ENCODE assay signal across 12 cellular contexts in the genomic region with DNA sequence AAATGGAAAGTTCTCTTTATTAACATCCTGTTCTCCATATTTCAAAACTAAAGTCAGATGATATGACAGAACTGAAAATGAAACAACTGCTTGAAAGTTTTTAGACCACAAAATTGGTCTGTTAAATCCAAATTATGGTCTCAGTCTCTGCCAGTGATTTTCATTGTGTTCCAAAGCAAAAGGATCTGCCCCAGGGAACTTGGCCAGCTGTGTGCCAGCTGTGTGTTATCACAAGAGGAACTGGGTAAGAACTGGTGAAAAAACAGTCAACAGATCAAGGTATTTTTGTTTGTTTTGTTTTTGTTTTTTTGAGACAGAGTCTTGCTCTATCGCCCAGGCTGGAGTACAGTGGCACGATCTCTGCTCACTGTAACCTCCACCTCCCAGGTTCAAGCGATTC.
DNase-seq lines count a peak whose midpoint lies in the region; ATAC-seq and TF ChIP-seq lines count a peak whose summit lies in the region.
"Had no signal": no experiment of that assay in that cellular context is flagged by ENCODE, and none has a peak within 500 bp of the region (broad histone marks: within the 10 kb centered on the region; RNA-seq: fewer than 3 reads in every experiment).

No MANE protein-coding gene starts in this region.

- peak; percentile 65 for ATAC-seq in GM19372 (IDR thresholded peaks at IDR 0.05; ENCODE audit: low read depth, unreplicated experiment)
- peak; percentile 43 for ATAC-seq in HG02885 (IDR thresholded peaks at IDR 0.05; ENCODE audit: poor library complexity, unreplicated experiment)
- peak; percentile 68 for ATAC-seq in HG03571 (IDR thresholded peaks at IDR 0.05; ENCODE audit: unreplicated experiment)
- ATAC-seq in aorta (ENCODE audit: low FRiP score): no peak
- ATAC-seq: Panc1 had no signal

- H3K36me3 ChIP-seq in aorta (ENCODE audit: control insufficient read depth in 1 of 2, insufficient read depth in 2 of 2, low read length in 1 of 2) (no peaks in the 10 kb centered on the region), left ventricle myocardium inferior (no peaks in the 10 kb centered on the region)
- H3K36me3 ChIP-seq: upper lobe of left lung had no signal

- WGBS in aorta, 2 donors: 85 to 96% methylated on average over 3 of the region's 3 CpGs

- peaks cover 0 to 4% (median 0%) of the 10 kb centered on the region in 3 donors for H3K36me3 Mint-ChIP-seq in immature natural killer cell

- H3K4me3 ChIP-seq in aorta (ENCODE audit: low read length in 2 of 2) (no peak overlapping the region), left ventricle myocardium inferior (no peak overlapping the region)
- H3K4me3 ChIP-seq: upper lobe of left lung had no signal

- TF ChIP-seq CTCF in GM10266 (IDR thresholded peaks at IDR 0.05; ENCODE audit: control insufficient read depth, insufficient read depth, low read depth, missing control alignments) (no peak), left ventricle myocardium inferior (IDR thresholded peaks at IDR 0.05; ENCODE audit: borderline replicate concordance) (no peak)

- H3K4me1 Mint-ChIP-seq in immature natural killer cell: no peaks in the 10 kb centered on the region

- no peak overlapping the region for H3K27ac Mint-ChIP-seq in immature natural killer cell

- H3K9me3 ChIP-seq in aorta (ENCODE audit: control insufficient read depth, low read length): no peaks in the 10 kb centered on the region
- H3K9me3 ChIP-seq in left ventricle myocardium inferior (replicated peaks): no peaks in the 10 kb centered on the region
- H3K9me3 ChIP-seq: upper lobe of left lung had no signal

- H3K27me3 ChIP-seq in aorta (ENCODE audit: control insufficient read depth in 1 of 2, insufficient read depth in 2 of 2, low read length in 1 of 2) (no peaks in the 10 kb centered on the region), left ventricle myocardium inferior (ENCODE audit: low read depth) (no peaks in the 10 kb centered on the region)
- H3K27me3 ChIP-seq: upper lobe of left lung had no signal

- H3K4me1 ChIP-seq in aorta (ENCODE audit: control insufficient read depth in 1 of 2, insufficient read depth in 2 of 2, low read length in 2 of 2): peaks cover 0 to 1% of the 10 kb centered on the region in 2 donors
- H3K4me1 ChIP-seq in left ventricle myocardium inferior: peaks cover 19% of the 10 kb centered on the region
- H3K4me1 ChIP-seq: upper lobe of left lung had no signal

- H3K9me3 Mint-ChIP-seq in immature natural killer cell: no peaks in the 10 kb centered on the region

- intact Hi-C loops in aorta (cut with DNase I) (no loop called here), left ventricle myocardium inferior (cut with micrococcal nuclease) (no loop called here)

- H3K27me3 Mint-ChIP-seq in immature natural killer cell (ENCODE audit: low read depth in 3 of 3): peaks cover 0 to 3% (median 0%) of the 10 kb centered on the region in 3 donors

- DNase-seq in GM10266 (ENCODE audit: extremely low spot score) (peak; percentile 29), immature natural killer cell (no peak), OCI-M1 (lab: John Stamatoyannopoulos, UW) (no peak), aorta (no peak), left ventricle myocardium inferior (no peak)
- DNase-seq: central memory CD4-positive, alpha-beta T cell; NCI-H2081; upper lobe of left lung had no signal

- H3K27ac ChIP-seq in aorta (ENCODE audit: low read depth in 1 of 2, low read length in 2 of 2) (no peak overlapping the region), left ventricle myocardium inferior (replicated peaks) (no peak overlapping the region)
- H3K27ac ChIP-seq: upper lobe of left lung had no signal

- no peak overlapping the region for H3K4me3 Mint-ChIP-seq in immature natural killer cell
